ENCODE assay signal across 12 cellular contexts in the genomic region with DNA sequence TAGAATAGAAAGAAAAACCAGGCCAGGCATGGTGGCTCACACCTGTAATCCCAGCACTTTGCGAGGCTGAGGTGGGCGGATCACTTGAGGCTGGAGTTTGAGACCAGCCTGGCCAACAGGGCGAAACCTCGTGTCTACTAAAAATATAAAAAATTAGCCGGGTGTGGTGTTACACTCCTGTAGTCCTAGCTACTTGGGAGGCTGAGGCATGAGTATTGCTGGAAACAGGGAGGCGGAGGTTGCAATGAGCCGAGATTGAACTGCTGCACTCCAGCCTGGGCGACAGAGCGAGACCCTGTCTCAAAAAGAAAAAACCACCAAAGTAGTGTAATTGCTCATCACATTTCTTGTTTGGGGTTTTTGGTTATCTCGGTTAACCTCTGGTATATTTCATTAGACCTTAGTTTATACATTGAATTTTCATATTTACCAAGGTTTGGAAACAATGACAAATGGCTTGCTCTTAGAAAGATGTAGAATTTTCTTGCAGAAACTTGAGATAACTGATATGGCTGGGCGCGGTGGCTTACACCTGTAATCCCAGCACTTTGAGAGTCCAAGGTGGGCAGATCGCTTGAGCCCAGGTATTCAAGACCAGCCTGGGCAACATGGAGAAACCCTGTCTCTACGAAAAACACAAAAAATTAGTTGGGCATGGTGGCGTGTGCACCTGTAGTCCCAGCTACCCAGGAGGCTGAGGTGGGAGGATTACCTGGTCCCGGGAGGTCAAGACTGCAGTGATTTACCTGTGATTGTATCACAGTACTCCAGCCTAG. TPM values are rescaled to one million over a fixed set of nuclear protein-coding genes. Genes with fewer than 3 reads are reported as not detected.
DNase-seq lines count a peak whose midpoint lies in the region; ATAC-seq and TF ChIP-seq lines count a peak whose summit lies in the region.
"Had no signal": no experiment of that assay in that cellular context is flagged by ENCODE, and none has a peak within 500 bp of the region (broad histone marks: within the 10 kb centered on the region; RNA-seq: fewer than 3 reads in every experiment).

No MANE protein-coding gene starts in this region.

- no peak overlapping the region for H2AFZ ChIP-seq in mammary epithelial cell (ENCODE audit: low read depth, low read length)

- no peaks in the 10 kb centered on the region for H3K4me1 Mint-ChIP-seq in MCF 10A (ENCODE audit: insufficient read depth, unreplicated experiment)
- peaks cover 37% of the 10 kb centered on the region for H3K4me1 Mint-ChIP-seq in stimulated activated naive CD8-positive, alpha-beta T cell treated with anti-CD3 and anti-CD28 coated beads, Interleukin-15, amount 100 ng/mL, for 72 hours

- DNase-seq in MCF 10A (ENCODE audit: unreplicated experiment) (no peak), mammary epithelial cell (no peak), RWPE2 (ENCODE audit: low spot score) (peak; percentile 53), T-helper 9 cell (no peak), LoVo (ENCODE audit: low spot score) (no peak)
- peak; percentile 7 to 24 for DNase-seq in stimulated activated naive CD8-positive, alpha-beta T cell treated with anti-CD3 and anti-CD28 coated beads, Interleukin-15, amount 100 ng/mL, for 72 hours
- no peak for DNase-seq in effector CD8-positive, alpha-beta T cell (lab: John Stamatoyannopoulos, UW)
- DNase-seq: foreskin fibroblast, NCI-H526 treated with DMSO at 0.1 percent for 48 hours, T1000, transverse colon had no signal

- no peaks in the 10 kb centered on the region for H3K9me3 Mint-ChIP-seq in MCF 10A (ENCODE audit: unreplicated experiment)
- no peaks in the 10 kb centered on the region for H3K9me3 Mint-ChIP-seq in stimulated activated naive CD8-positive, alpha-beta T cell treated with anti-CD3 and anti-CD28 coated beads, Interleukin-15, amount 100 ng/mL, for 72 hours

- H3K4me3 ChIP-seq in mammary epithelial cell (replicated peaks in 1 of 3; ENCODE audit: insufficient read depth in 1 of 3, low read depth in 2 of 3, low read length in 3 of 3) (no peak overlapping the region), RWPE2 (ENCODE audit: severe bottlenecking) (no peak overlapping the region)
- H3K4me3 ChIP-seq: transverse colon had no signal

- H3K4me1 ChIP-seq in mammary epithelial cell (ENCODE audit: insufficient read depth, low read length) = no peaks in the 10 kb centered on the region
- H3K4me1 ChIP-seq in RWPE2 (ENCODE audit: insufficient read depth, poor library complexity, severe bottlenecking) = peaks cover 12% of the 10 kb centered on the region

- H3K9me3 ChIP-seq in mammary epithelial cell (replicated peaks; ENCODE audit: insufficient read depth, low read length) (no peaks in the 10 kb centered on the region), RWPE2 (ENCODE audit: severe bottlenecking) (no peaks in the 10 kb centered on the region)
- H3K9me3 ChIP-seq: transverse colon had no signal

- peaks cover 98% of the 10 kb centered on the region for H3K79me2 ChIP-seq in mammary epithelial cell (ENCODE audit: insufficient read depth, low read length)

- 97% methylated on average over 15 of the region's 16 CpGs for WGBS in mammary epithelial cell (ENCODE audit: low coverage, missing lambda C conversion rate)

- H3K36me3 ChIP-seq in mammary epithelial cell (ENCODE audit: insufficient read depth, low read length) (peaks cover 34% of the 10 kb centered on the region), RWPE2 (ENCODE audit: low read depth) (peaks cover 91% of the 10 kb centered on the region)

- no peaks in the 10 kb centered on the region for H3K27me3 Mint-ChIP-seq in MCF 10A (ENCODE audit: insufficient read depth, unreplicated experiment)
- no peaks in the 10 kb centered on the region for H3K27me3 Mint-ChIP-seq in stimulated activated naive CD8-positive, alpha-beta T cell treated with anti-CD3 and anti-CD28 coated beads, Interleukin-15, amount 100 ng/mL, for 72 hours

- peak; percentile 81 for ATAC-seq in HG02610 (IDR thresholded peaks at IDR 0.05; ENCODE audit: unreplicated experiment)
- ATAC-seq in RWPE2 (ENCODE audit: low read depth) = no peak
- peak; percentile 96 for ATAC-seq in stimulated activated naive CD8-positive, alpha-beta T cell treated with anti-CD3 and anti-CD28 coated beads, Interleukin-15, amount 100 ng/mL, for 72 hours

- intact Hi-C loops in MCF 10A (cut with micrococcal nuclease) (no loop called here), mammary epithelial cell (cut with micrococcal nuclease) (no loop called here)

- CTCF ChIA-PET in MCF 10A (lab: Yijun Ruan, JAX) = interaction anchor here (2.3 to 2.8 kb wide), 2 partner anchors 11 to 65 kb away, joined by 11 to 18 read pairs; no protein-coding TSS in a partner anchor
- CTCF ChIA-PET in mammary epithelial cell (lab: Charles Lee; ENCODE audit: low non-redundant PET) = no interaction called here

- dilution Hi-C loops in mammary epithelial cell (cut with HindIII; ENCODE audit: low sequenced_read_pairs) = no loop called here

- TF ChIP-seq CTCF in MCF 10A (IDR thresholded peaks at IDR 0.05; ENCODE audit: unreplicated experiment) (no peak), mammary epithelial cell (conservative IDR thresholded peaks at IDR 0.05 in 1 of 2, IDR thresholded peaks at IDR 0.05 in 1 of 2; ENCODE audit: extremely low read depth in 1 of 2, insufficient read depth in 1 of 2, low read depth in 1 of 2, low read length in 2 of 2) (no peak), RWPE2 (IDR thresholded peaks at IDR 0.05; ENCODE audit: poor library complexity, severe bottlenecking) (no peak)

- no peak overlapping the region for H3K9ac ChIP-seq in mammary epithelial cell (ENCODE audit: insufficient read depth, low read length)

- H3K27me3 ChIP-seq in mammary epithelial cell (ENCODE audit: insufficient read depth, low read length) = no peaks in the 10 kb centered on the region
- no peaks in the 10 kb centered on the region for H3K27me3 ChIP-seq in RWPE2 (ENCODE audit: insufficient read depth, poor library complexity, severe bottlenecking)
- H3K27me3 ChIP-seq: transverse colon had no signal

- H3K36me3 Mint-ChIP-seq in MCF 10A (ENCODE audit: insufficient read depth, unreplicated experiment) = peaks cover 83% of the 10 kb centered on the region

- peak overlapping the region; percentile 25 for H3K27ac Mint-ChIP-seq in MCF 10A (ENCODE audit: low read depth, unreplicated experiment)
- H3K27ac Mint-ChIP-seq in stimulated activated naive CD8-positive, alpha-beta T cell treated with anti-CD3 and anti-CD28 coated beads, Interleukin-15, amount 100 ng/mL, for 72 hours = no peak overlapping the region

- H3K27ac ChIP-seq in mammary epithelial cell (ENCODE audit: insufficient read depth, low read depth, low read length) = no peak overlapping the region
- no peak overlapping the region for H3K27ac ChIP-seq in RWPE2 (ENCODE audit: poor library complexity, severe bottlenecking)
- H3K27ac ChIP-seq: transverse colon had no signal

- H3K4me3 Mint-ChIP-seq in MCF 10A (ENCODE audit: unreplicated experiment) = no peak overlapping the region
- peak overlapping the region in 1 of 2 donors; percentile 29 for H3K4me3 Mint-ChIP-seq in stimulated activated naive CD8-positive, alpha-beta T cell treated with anti-CD3 and anti-CD28 coated beads, Interleukin-15, amount 100 ng/mL, for 72 hours

- H4K20me1 ChIP-seq in mammary epithelial cell (ENCODE audit: insufficient read depth, low read length) = no peaks in the 10 kb centered on the region

- POLR2A ChIA-PET in MCF 10A (lab: Yijun Ruan, JAX) = interaction anchor here (1.6 to 5.8 kb wide), 4 partner anchors 14 to 139 kb away, joined by 4 to 48 read pairs (median 6); a partner anchor contains a TSS

- in situ Hi-C loops in mammary epithelial cell (cut with MboI; ENCODE audit: low sequenced_read_pairs in 2 of 2) = no loop called here

- BruUV-seq in MCF 10A (replicated peaks; lab: Mats Ljungman, UMichigan) (no TSS peak), mammary epithelial cell (replicated peaks; lab: Mats Ljungman, UMichigan) (no TSS peak)

- H3K4me2 ChIP-seq in mammary epithelial cell (ENCODE audit: insufficient read depth, low read depth, low read length) = no peak overlapping the region

RNA-seq across cellular contexts. Expression of a gene that starts 14.2 kb away (rescaled TPM):
- total RNA-seq in MCF 10A (2022) (57.3 and 68.3 TPM in 2 replicates), mammary epithelial cell (100 to 1,000 TPM in 1 of 2 donors, 10 to 100 TPM in 1; 91.4 to 127 TPM)
- polyA plus RNA-seq in mammary epithelial cell = 25.0 TPM
- polyA minus RNA-seq in mammary epithelial cell = 52.5 TPM

Comparison
In these comparisons a context has a peak if more than half of its experiments do, and no peak if none do; other contexts are left out.
1. DNase-seq: peak in RWPE2 (single experiment) and stimulated activated naive CD8-positive, alpha-beta T cell treated with anti-CD3 and anti-CD28 coated beads, Interleukin-15, amount 100 ng/mL, for 72 hours (2 of 2); none in MCF 10A (single experiment), mammary epithelial cell (single experiment), T-helper 9 cell (single experiment), LoVo (single experiment) and effector CD8-positive, alpha-beta T cell (single experiment).